12 cellular contexts compared by ENCODE assay signal in genomic region chr20:37904008-37904675, GRCh38. TPM values are rescaled to one million over a fixed set of nuclear protein-coding genes. Genes with fewer than 3 reads are reported as not detected.
DNase-seq lines count a peak whose midpoint lies in the region; TF ChIP-seq lines count a peak whose summit lies in the region.
"Had no signal": no experiment of that assay in that cellular context is flagged by ENCODE, and none has a peak within 500 bp of the region (broad histone marks: within the 10 kb centered on the region; RNA-seq: fewer than 3 reads in every experiment).

No MANE protein-coding gene starts in this region.

- H3K4me3 ChIP-seq in mesendoderm (ENCODE audit: low read length) = no peak overlapping the region

- H3K4me1 Mint-ChIP-seq in IgD-negative memory B cell = peaks cover 8 to 11% (median 8%) of the 10 kb centered on the region in 3 donors
- H3K4me1 Mint-ChIP-seq in chondrocyte (ENCODE audit: low read depth) = peaks cover 54% of the 10 kb centered on the region
- H3K4me1 Mint-ChIP-seq in neural crest cell = peaks cover 52% of the 10 kb centered on the region

- H3K9me3 Mint-ChIP-seq in IgD-negative memory B cell = peaks cover 0 to 6% (median 0%) of the 10 kb centered on the region in 3 donors
- no peaks in the 10 kb centered on the region for H3K9me3 Mint-ChIP-seq in chondrocyte (ENCODE audit: low read depth)
- no peaks in the 10 kb centered on the region for H3K9me3 Mint-ChIP-seq in neural crest cell
- H3K9me3 Mint-ChIP-seq: activated CD4-positive, alpha-beta memory T cell treated with anti-CD3 and anti-CD28 coated beads, Interleukin-2, amount 10 ng/mL, durations not matched to agents 7 days and 5 days had no signal

- H3K27ac ChIP-seq in mesendoderm (ENCODE audit: low read depth, low read length) = no peak overlapping the region
- H3K27ac ChIP-seq: epithelial cell of prostate, tibial nerve had no signal

- H3K4me1 ChIP-seq in mesendoderm (ENCODE audit: control insufficient read depth, low read depth, low read length) = no peaks in the 10 kb centered on the region

- no peak overlapping the region for H3K56ac ChIP-seq in mesendoderm (ENCODE audit: low read length)

- H3K4me3 Mint-ChIP-seq in IgD-negative memory B cell (peak overlapping the region; percentile 28 to 91 (median 80)), chondrocyte (ENCODE audit: unreplicated experiment) (peak overlapping the region; percentile 83), neural crest cell (peak overlapping the region; percentile 89)
- H3K4me3 Mint-ChIP-seq: activated CD4-positive, alpha-beta memory T cell treated with anti-CD3 and anti-CD28 coated beads, Interleukin-2, amount 10 ng/mL, durations not matched to agents 7 days and 5 days had no signal

- TF ChIP-seq CTCF in chondrocyte (IDR thresholded peaks at IDR 0.05) = no peak
- TF ChIP-seq CTCF in neural crest cell (conservative IDR thresholded peaks at IDR 0.05) = no peak

- H3K4ac ChIP-seq in mesendoderm (ENCODE audit: low read depth, low read length) = no peak overlapping the region

- no peak overlapping the region for H3K18ac ChIP-seq in mesendoderm (ENCODE audit: low read length)

- WGBS in mesendoderm (ENCODE audit: extremely low coverage, insufficient coverage, low lambda C conversion rate) = no CpG with 5 or more reads among the region's 12 CpGs

- no peak overlapping the region for H2BK15ac ChIP-seq in mesendoderm (replicated peaks; ENCODE audit: low read depth)

- H3K36me3 ChIP-seq in mesendoderm (ENCODE audit: control insufficient read depth, insufficient read depth, low read length) = no peaks in the 10 kb centered on the region
- H3K36me3 ChIP-seq: tibial nerve had no signal

- no peak overlapping the region for H3K9ac ChIP-seq in mesendoderm (ENCODE audit: low read length)

- no peak overlapping the region for H4K5ac ChIP-seq in mesendoderm (ENCODE audit: low read length)

- no peaks in the 10 kb centered on the region for H3K79me2 ChIP-seq in mesendoderm (ENCODE audit: control insufficient read depth, insufficient read depth, low read length)

- no peak overlapping the region for H3K4me2 ChIP-seq in mesendoderm (ENCODE audit: low read length)

- DNase-seq in NCI-H82 (lab: John Stamatoyannopoulos, UW) = peak; percentile 42
- DNase-seq in NCI-H82 treated with DMSO at 0.1 percent for 48 hours (lab: John Stamatoyannopoulos, UW; ENCODE audit: unreplicated experiment) = no peak
- DNase-seq in chondrocyte (ENCODE audit: low spot score) = no peak
- no peak for DNase-seq in neural crest cell (ENCODE audit: low read depth, low spot score)
- no peak for DNase-seq in HuH-7 (ENCODE audit: low spot score)
- DNase-seq in kidney tubule cell (ENCODE audit: low spot score) = no peak
- no peak for DNase-seq in mesendoderm
- DNase-seq: activated CD4-positive, alpha-beta memory T cell treated with anti-CD3 and anti-CD28 coated beads, Interleukin-2, amount 10 ng/mL, durations not matched to agents 7 days and 5 days; NCI-H1930 had no signal

- H3K36me3 Mint-ChIP-seq in IgD-negative memory B cell = peaks cover 3% of the 10 kb centered on the region
- H3K36me3 Mint-ChIP-seq in chondrocyte (ENCODE audit: low read depth) = no peaks in the 10 kb centered on the region
- no peaks in the 10 kb centered on the region for H3K36me3 Mint-ChIP-seq in neural crest cell (ENCODE audit: low read depth)

- no peaks in the 10 kb centered on the region for H3K27me3 ChIP-seq in mesendoderm (ENCODE audit: insufficient read depth, low read length, poor library complexity)

- no peak overlapping the region for H4K8ac ChIP-seq in mesendoderm (ENCODE audit: low read depth, low read length)

- H3K79me1 ChIP-seq in mesendoderm (ENCODE audit: low read length) = no peaks in the 10 kb centered on the region

- no peak overlapping the region for H2AK5ac ChIP-seq in mesendoderm (ENCODE audit: low read length)

- no peak overlapping the region for H2BK120ac ChIP-seq in mesendoderm (ENCODE audit: low read depth, low read length)

- H3K27ac Mint-ChIP-seq in IgD-negative memory B cell (peak overlapping the region in 2 of 3 donors; percentile 21 to 46), chondrocyte (ENCODE audit: unreplicated experiment) (no peak overlapping the region), neural crest cell (ENCODE audit: unreplicated experiment) (no peak overlapping the region)
- H3K27ac Mint-ChIP-seq: activated CD4-positive, alpha-beta memory T cell treated with anti-CD3 and anti-CD28 coated beads, Interleukin-2, amount 10 ng/mL, durations not matched to agents 7 days and 5 days had no signal

- no peak overlapping the region for H2BK5ac ChIP-seq in mesendoderm (ENCODE audit: low read length)

- peaks cover 36% of the 10 kb centered on the region for H3K27me3 Mint-ChIP-seq in IgD-negative memory B cell
- peaks cover 11% of the 10 kb centered on the region for H3K27me3 Mint-ChIP-seq in chondrocyte (ENCODE audit: low read depth)
- peaks cover 44% of the 10 kb centered on the region for H3K27me3 Mint-ChIP-seq in neural crest cell (ENCODE audit: low read depth)

- H3K23ac ChIP-seq in mesendoderm (ENCODE audit: low read length) = no peak overlapping the region

RNA-seq across cellular contexts. Expression of gene VSTM2L, which starts 1.2 kb away (rescaled TPM):
- not detected for polyA plus RNA-seq in IgD-negative memory B cell
- total RNA-seq in chondrocyte = 6.8 to 24.5 TPM (median 7.3 TPM) in 3 replicates
- 7.3 and 9.3 TPM in 2 replicates for total RNA-seq in neural crest cell
- polyA plus RNA-seq in mesendoderm (2013, experiment 1 of 2) = 0.10 TPM
- polyA plus RNA-seq in mesendoderm (2013, experiment 2 of 2) = 0.31 TPM

Comparison
In these comparisons a context has a peak if more than half of its experiments do, and no peak if none do; other contexts are left out.
1. H3K27ac Mint-ChIP-seq: peak in IgD-negative memory B cell (2 of 3); none in chondrocyte (single experiment) and neural crest cell (single experiment).
2. Peak in every context shown above with its lines, with median percentiles within 50 percentile points of each other: H3K4me3 Mint-ChIP-seq.